In the genomic region with DNA sequence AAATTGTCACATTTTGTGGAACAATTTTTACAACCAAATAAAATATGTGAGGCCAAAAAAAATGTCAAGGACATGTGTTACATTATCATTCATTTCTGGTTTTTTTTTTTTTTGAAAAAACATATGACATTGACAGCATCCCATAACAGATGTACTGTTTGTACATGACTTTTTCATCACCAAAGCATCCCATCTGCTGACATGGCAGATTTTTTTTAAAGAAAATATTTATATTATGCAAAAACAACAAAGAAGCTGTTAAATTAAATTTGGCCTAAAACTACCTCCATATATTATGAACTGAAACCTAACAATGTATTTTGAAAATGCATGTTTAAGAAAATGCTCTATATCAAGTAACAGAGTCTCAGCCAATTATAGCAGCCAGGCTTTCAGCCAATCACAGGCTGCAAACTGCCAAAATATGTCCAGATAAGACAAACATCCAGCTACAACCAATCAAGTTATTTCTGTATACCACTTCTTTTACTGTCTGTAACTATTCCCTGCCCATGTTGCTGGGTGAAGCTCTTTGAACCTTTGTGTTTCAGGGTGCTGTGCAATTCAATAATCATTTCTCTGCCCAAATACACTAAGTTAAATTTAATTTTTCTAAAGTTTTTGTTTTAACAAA, we compare ENCODE assay signal across 24 cellular contexts.
DNase-seq lines count a peak whose midpoint lies in the region; ATAC-seq, FAIRE-seq and TF ChIP-seq lines count a peak whose summit lies in the region.
"Had no signal": no experiment of that assay in that cellular context is flagged by ENCODE, and none has a peak within 500 bp of the region (broad histone marks: within the 10 kb centered on the region; RNA-seq: fewer than 3 reads in every experiment).

No MANE protein-coding gene starts in this region.

- TF ChIP-seq POLR2A in HepG2 (IDR thresholded peaks at IDR 0.05; ENCODE audit: insufficient read depth in 1 of 2, low read depth in 2 of 2, low read length in 2 of 2) (no peak), right lobe of liver (IDR thresholded peaks at IDR 0.05) (no peak), IMR-90 (IDR thresholded peaks at IDR 0.05; ENCODE audit: low read depth, low read length) (no peak), K562 (conservative IDR thresholded peaks at IDR 0.05) (no peak)

- H4K20me1 ChIP-seq in HepG2 (ENCODE audit: insufficient read depth, low read length) (no peaks in the 10 kb centered on the region), IMR-90 (ENCODE audit: insufficient read depth, low read length) (no peaks in the 10 kb centered on the region), K562 (replicated peaks; ENCODE audit: control insufficient read depth, insufficient read depth, low read length) (no peaks in the 10 kb centered on the region)
- H4K20me1 ChIP-seq: BLaER1 treated with 17β-estradiol and CSF1 and Interleukin-3, amounts not matched to agents 10 nM and 100 nM had no signal

- H2BK15ac ChIP-seq in IMR-90 (ENCODE audit: low read depth, low read length): no peak overlapping the region

- H3K27me3 ChIP-seq in HepG2 (ENCODE audit: control insufficient read depth in 1 of 2, insufficient read depth in 2 of 2, low read length in 2 of 2): no peaks in the 10 kb centered on the region
- H3K27me3 ChIP-seq in right lobe of liver: no peaks in the 10 kb centered on the region
- no peaks in the 10 kb centered on the region for H3K27me3 ChIP-seq in IMR-90 (ENCODE audit: control insufficient read depth, insufficient read depth, low read length)
- no peaks in the 10 kb centered on the region for H3K27me3 ChIP-seq in K562 (ENCODE audit: control insufficient read depth in 2 of 2, insufficient read depth in 2 of 2, low read length in 2 of 2)
- H3K27me3 ChIP-seq: BE2C; BLaER1 treated with 17β-estradiol and CSF1 and Interleukin-3, amounts not matched to agents 10 nM and 100 nM had no signal

- BruUV-seq in HepG2 (replicated peaks; lab: Mats Ljungman, UMichigan) (no TSS peak), IMR-90 (replicated peaks; lab: Mats Ljungman, UMichigan) (no TSS peak), K562 (replicated peaks; lab: Mats Ljungman, UMichigan) (no TSS peak)

- no peak overlapping the region for H3K18ac ChIP-seq in IMR-90 (ENCODE audit: low read depth, low read length)

- peaks cover 4 to 12% of the 10 kb centered on the region in 2 donors for H3K9me3 Mint-ChIP-seq in natural killer cell
- H3K9me3 Mint-ChIP-seq: CD4-positive, alpha-beta T cell; GM23338; H9 had no signal

- H2BK120ac ChIP-seq in IMR-90 (ENCODE audit: low read depth, low read length): no peak overlapping the region

- no peaks in the 10 kb centered on the region for H3K79me1 ChIP-seq in IMR-90 (ENCODE audit: low read depth in 1 of 2, low read length in 2 of 2)

- no peaks in the 10 kb centered on the region for H3K36me3 Mint-ChIP-seq in natural killer cell
- H3K36me3 Mint-ChIP-seq: CD14-positive monocyte; CD8-positive, alpha-beta memory T cell had no signal

- H2AK9ac ChIP-seq in IMR-90 (replicated peaks; ENCODE audit: low read depth, low read length, poor library complexity): no peak overlapping the region

- H3K14ac ChIP-seq in IMR-90 (replicated peaks; ENCODE audit: low read depth, low read length): no peak overlapping the region

- H4K91ac ChIP-seq in IMR-90 (ENCODE audit: insufficient read depth, low read depth, low read length): no peak overlapping the region

- dilution Hi-C loops in IMR-90 (cut with HindIII; ENCODE audit: low sequenced_read_pairs, unreplicated experiment): no loop called here

- H2AK5ac ChIP-seq in IMR-90 (ENCODE audit: low read depth, low read length): no peak overlapping the region

- H3K4me1 ChIP-seq in HepG2 (ENCODE audit: insufficient read depth, low read length): no peaks in the 10 kb centered on the region
- H3K4me1 ChIP-seq in right lobe of liver: no peaks in the 10 kb centered on the region
- no peaks in the 10 kb centered on the region for H3K4me1 ChIP-seq in IMR-90 (ENCODE audit: control insufficient read depth, insufficient read depth, low read length)
- no peaks in the 10 kb centered on the region for H3K4me1 ChIP-seq in K562 (replicated peaks in 1 of 2; ENCODE audit: control insufficient read depth in 2 of 2, insufficient read depth in 2 of 2, low read length in 2 of 2)
- H3K4me1 ChIP-seq: BE2C; BLaER1 treated with 17β-estradiol and CSF1 and Interleukin-3, amounts not matched to agents 10 nM and 100 nM had no signal

- POLR2A ChIA-PET in HepG2 (lab: Yijun Ruan, JAX): no interaction called here
- POLR2A ChIA-PET in IMR-90 (lab: Charles Lee; ENCODE audit: unreplicated experiment): no interaction called here
- POLR2A ChIA-PET in K562 (lab: Yijun Ruan, JAX): no interaction called here

- no peak overlapping the region for H4K8ac ChIP-seq in IMR-90 (ENCODE audit: low read depth in 2 of 2, low read length in 2 of 2)

- TF ChIP-seq EP300 in HepG2 (IDR thresholded peaks at IDR 0.05; ENCODE audit: low read depth in 2 of 2, low read length in 2 of 2) (no peak), HepG2 (CRISPR knock-in tag; IDR thresholded peaks at IDR 0.05; ENCODE audit: borderline replicate concordance) (no peak), K562 (IDR thresholded peaks at IDR 0.05; ENCODE audit: low read length) (no peak)

- ATAC-seq in HepG2 (no peak), right lobe of liver (no peak), IMR-90 (ENCODE audit: low read depth) (no peak), K562 (no peak), natural killer cell (no peak)
- ATAC-seq: GM23338, HCT116 had no signal

- H4K5ac ChIP-seq in IMR-90 (ENCODE audit: low read depth, low read length): no peak overlapping the region

- no peak overlapping the region for H3K27ac Mint-ChIP-seq in natural killer cell
- H3K27ac Mint-ChIP-seq: CD14-positive monocyte; CD4-positive, alpha-beta T cell; CD8-positive, alpha-beta memory T cell; GM23338; H9; HFFc6 had no signal

- H3K4me3 Mint-ChIP-seq in natural killer cell: no peak overlapping the region
- H3K4me3 Mint-ChIP-seq: CD14-positive monocyte; CD4-positive, alpha-beta T cell; CD8-positive, alpha-beta memory T cell; GM23338; H9; HFFc6 had no signal

- intact Hi-C loops in HepG2 (cut with micrococcal nuclease; ENCODE audit: unreplicated experiment) (no loop called here), right lobe of liver (cut with DNase I) (no loop called here), IMR-90 (cut with micrococcal nuclease) (no loop called here), K562 (cut with micrococcal nuclease) (no loop called here), natural killer cell (cut with micrococcal nuclease) (no loop called here)

- CTCF ChIA-PET in HepG2 (lab: Yijun Ruan, JAX; ENCODE audit: low intra/inter-chr PET ratio, low total read pairs) (no interaction called here), IMR-90 (lab: Yijun Ruan, JAX) (no interaction called here), K562 (lab: Yijun Ruan, JAX; ENCODE audit: low intra/inter-chr PET ratio) (no interaction called here)

- H3K4me3 ChIP-seq in HepG2 (replicated peaks in 1 of 3; ENCODE audit: insufficient read depth in 1 of 3, low read depth in 2 of 3, low read length in 3 of 3): no peak overlapping the region
- no peak overlapping the region for H3K4me3 ChIP-seq in right lobe of liver
- no peak overlapping the region for H3K4me3 ChIP-seq in IMR-90 (ENCODE audit: insufficient read depth, low read depth, low read length)
- no peak overlapping the region for H3K4me3 ChIP-seq in K562
- H3K4me3 ChIP-seq: BLaER1 treated with 17β-estradiol and CSF1 and Interleukin-3, amounts not matched to agents 10 nM and 100 nM; GM23338 had no signal

- in situ Hi-C loops in HepG2 (cut with HindIII; ENCODE audit: extremely low pct_ligation_motif_present, low pct_unique_long_range_greater_than_20kb) (no loop called here), IMR-90 (cut with MboI; ENCODE audit: low sequenced_read_pairs) (no loop called here), K562 (cut with MboI) (no loop called here)

- TF ChIP-seq CTCF in HepG2 (CRISPR knock-in tag; IDR thresholded peaks at IDR 0.05) (no peak), right lobe of liver (IDR thresholded peaks at IDR 0.05) (no peak), IMR-90 (conservative IDR thresholded peaks at IDR 0.05; ENCODE audit: low read depth, low read length) (no peak), K562 (IDR thresholded peaks at IDR 0.05 in 2 of 3, conservative IDR thresholded peaks at IDR 0.05 in 1 of 3; ENCODE audit: insufficient read depth in 2 of 3, low read depth in 1 of 3, low read length in 3 of 3) (no peak), natural killer cell (IDR thresholded peaks at IDR 0.05) (no peak)

- no peaks in the 10 kb centered on the region for H3K27me3 Mint-ChIP-seq in natural killer cell (ENCODE audit: low read depth in 2 of 2)
- H3K27me3 Mint-ChIP-seq: CD4-positive, alpha-beta T cell; CD8-positive, alpha-beta memory T cell had no signal

- H3K79me2 ChIP-seq in HepG2 (ENCODE audit: insufficient read depth, low read length) (no peaks in the 10 kb centered on the region), K562 (ENCODE audit: control insufficient read depth, insufficient read depth, low read length) (no peaks in the 10 kb centered on the region)

- H3K9me3 ChIP-seq in HepG2 (ENCODE audit: low read length) (peaks cover 62% of the 10 kb centered on the region), right lobe of liver (no peaks in the 10 kb centered on the region), IMR-90 (ENCODE audit: control insufficient read depth, insufficient read depth, low read length) (peaks cover 2% of the 10 kb centered on the region; the same call in 1 of the 2 replicates), K562 (replicated peaks; ENCODE audit: control insufficient read depth, insufficient read depth, low read depth, low read length) (no peaks in the 10 kb centered on the region)
- H3K9me3 ChIP-seq: BE2C; BLaER1 treated with 17β-estradiol and CSF1 and Interleukin-3, amounts not matched to agents 10 nM and 100 nM had no signal

- H3K4me2 ChIP-seq in HepG2 (ENCODE audit: low read depth, low read length) (no peak overlapping the region), IMR-90 (ENCODE audit: low read depth, low read length) (no peak overlapping the region), K562 (ENCODE audit: insufficient read depth, low read length) (no peak overlapping the region)
- H3K4me2 ChIP-seq: BLaER1 treated with 17β-estradiol and CSF1 and Interleukin-3, amounts not matched to agents 10 nM and 100 nM; GM23338 had no signal

- FAIRE-seq in HepG2 (lab: Jason Lieb, UNC) (no peak), K562 (lab: Jason Lieb, UNC) (no peak)
- FAIRE-seq: D721Med, GM12891, GM18507 had no signal

- no peak overlapping the region for H2BK5ac ChIP-seq in IMR-90 (ENCODE audit: low read depth, low read length, poor library complexity, severe bottlenecking)

- no peak for DNase-seq in HepG2 (ENCODE audit: low spot score)
- DNase-seq in right lobe of liver: no peak
- DNase-seq in IMR-90: no peak
- DNase-seq in K562 (ENCODE audit: extremely low read depth in 1 of 4, low spot score in 3 of 4): no peak
- DNase-seq in natural killer cell: no peak
- no peak for DNase-seq in DMS153 treated with DMSO at 0.1 percent for 48 hours (lab: John Stamatoyannopoulos, UW; ENCODE audit: unreplicated experiment)
- DNase-seq: ACHN; AML-193; BE2C; CD4-positive, alpha-beta T cell; CD8-positive, alpha-beta memory T cell; DMS 273 treated with DMSO at 0.1 percent for 48 hours; DMS53; DMS79 treated with DMSO at 0.1 percent for 48 hours; GF-D8; H9; HFFc6 had no signal

- H3K4ac ChIP-seq in IMR-90 (ENCODE audit: low read depth, low read length): no peak overlapping the region

- H2AFZ ChIP-seq in HepG2 (ENCODE audit: low read length) (no peak overlapping the region), IMR-90 (replicated peaks; ENCODE audit: low read length, poor library complexity) (no peak overlapping the region), K562 (ENCODE audit: low read depth, low read length) (no peak overlapping the region)
- H2AFZ ChIP-seq: GM23338 had no signal

- H3K27ac ChIP-seq in HepG2 (ENCODE audit: extremely low read length, insufficient read depth, low read length) (no peak overlapping the region), right lobe of liver (no peak overlapping the region), IMR-90 (ENCODE audit: insufficient read depth, low read length) (no peak overlapping the region), K562 (ENCODE audit: extremely low read depth, low read depth, low read length) (no peak overlapping the region)
- H3K27ac ChIP-seq: BLaER1 treated with 17β-estradiol and CSF1 and Interleukin-3, amounts not matched to agents 10 nM and 100 nM had no signal

- H3K4me1 Mint-ChIP-seq in natural killer cell: no peaks in the 10 kb centered on the region
- H3K4me1 Mint-ChIP-seq: CD14-positive monocyte; CD8-positive, alpha-beta memory T cell; GM23338 had no signal

- H2BK20ac ChIP-seq in IMR-90 (ENCODE audit: low read depth, low read length): no peak overlapping the region

- H3K9me1 ChIP-seq in IMR-90 (ENCODE audit: insufficient read depth, low read length) (no peaks in the 10 kb centered on the region), K562 (ENCODE audit: control insufficient read depth, insufficient read depth, low read length) (no peaks in the 10 kb centered on the region)

- H3K56ac ChIP-seq in IMR-90 (ENCODE audit: extremely low read depth, insufficient read depth, low read length): no peak overlapping the region

- H3K9ac ChIP-seq in HepG2 (ENCODE audit: insufficient read depth, low read depth, low read length): no peak overlapping the region
- H3K9ac ChIP-seq in IMR-90 (ENCODE audit: low read depth, low read length): no peak overlapping the region
- H3K9ac ChIP-seq in K562 (ENCODE audit: insufficient read depth in 1 of 2, low read depth in 2 of 2, low read length in 2 of 2): no peak overlapping the region
- H3K9ac ChIP-seq: BLaER1 treated with 17β-estradiol and CSF1 and Interleukin-3, amounts not matched to agents 10 nM and 100 nM had no signal

- TF ChIP-seq RAD21 in HepG2 (CRISPR knock-in tag; IDR thresholded peaks at IDR 0.05) (no peak), IMR-90 (IDR thresholded peaks at IDR 0.05; ENCODE audit: low read length) (no peak), K562 (CRISPR knock-in tag; conservative IDR thresholded peaks at IDR 0.05 in 1 of 2, IDR thresholded peaks at IDR 0.05 in 1 of 2) (no peak)

- H3K36me3 ChIP-seq in HepG2 (replicated peaks in 1 of 2; ENCODE audit: control insufficient read depth in 1 of 2, insufficient read depth in 2 of 2, low read length in 2 of 2) (no peaks in the 10 kb centered on the region), right lobe of liver (no peaks in the 10 kb centered on the region), IMR-90 (ENCODE audit: control insufficient read depth, insufficient read depth, low read length) (no peaks in the 10 kb centered on the region), K562 (ENCODE audit: control insufficient read depth, insufficient read depth, low read length) (no peaks in the 10 kb centered on the region)
- H3K36me3 ChIP-seq: BE2C; BLaER1 treated with 17β-estradiol and CSF1 and Interleukin-3, amounts not matched to agents 10 nM and 100 nM had no signal

- H3K23ac ChIP-seq in IMR-90 (ENCODE audit: low read depth, low read length): no peak overlapping the region

Comparison
In these comparisons a context has a peak if more than half of its experiments do, and no peak if none do; other contexts are left out.
1. Of the 241 proteins assayed by ChIP-seq in both HepG2 and K562: peak only in HepG2: none; only in K562: MAFG; in both: MAFF and MAFK; in neither: 238.